In the genomic region with DNA sequence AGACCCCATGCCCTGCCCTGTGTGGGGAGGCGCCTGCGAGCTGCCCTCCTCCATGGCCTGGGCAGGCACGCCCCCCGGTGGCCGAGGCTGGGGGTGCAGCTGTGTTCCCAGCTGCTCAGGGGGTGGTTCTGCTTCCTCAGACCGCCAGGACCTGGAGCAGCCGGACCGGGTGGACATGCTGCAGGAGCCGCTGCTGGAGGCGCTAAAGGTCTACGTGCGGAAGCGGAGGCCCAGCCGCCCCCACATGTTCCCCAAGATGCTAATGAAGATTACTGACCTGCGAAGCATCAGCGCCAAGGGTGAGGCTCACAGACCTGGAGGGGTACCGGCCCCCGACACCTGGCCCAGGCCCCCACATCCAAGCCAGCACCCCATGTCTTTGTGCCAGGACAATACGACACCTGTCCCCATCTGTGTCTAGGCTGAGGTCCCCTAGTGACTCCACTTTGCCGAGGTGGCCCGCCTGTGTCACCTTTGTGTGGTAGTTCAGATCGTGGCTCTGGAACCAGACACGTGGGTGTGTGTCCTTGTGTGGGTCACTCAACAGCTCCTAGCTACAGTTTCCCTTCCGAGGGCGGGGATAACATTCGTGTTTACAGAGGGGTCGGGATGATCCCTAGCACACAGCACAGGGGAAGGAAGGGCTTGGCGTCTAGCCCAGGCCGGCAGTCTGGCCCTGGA, we compare ENCODE assay signal across 1 cellular context.
TF ChIP-seq lines count a peak whose summit lies in the region.

No MANE protein-coding gene starts in this region.

TF ChIP-seq in HepG2, 621 proteins besides CTCF, POLR2A, EP300 and RAD21 (continued from another document and continues in another):
- TF ChIP-seq ZNF230 (CRISPR knock-in tag; IDR thresholded peaks at IDR 0.05) (0 out of 2 replicates have a peak, but pooled peaks have one; percentile 74), ZFP62 (CRISPR knock-in tag; IDR thresholded peaks at IDR 0.05) (no peak), ZBTB7B (CRISPR knock-in tag; IDR thresholded peaks at IDR 0.05) (peak; percentile 84; the same call in 1 of the 2 replicates), SMAD9 (CRISPR knock-in tag; IDR thresholded peaks at IDR 0.05) (no peak), ZNF101 (CRISPR knock-in tag; IDR thresholded peaks at IDR 0.05; ENCODE audit: borderline replicate concordance, low read depth) (no peak), KLF13 (CRISPR knock-in tag; IDR thresholded peaks at IDR 0.05) (0 out of 2 replicates have a peak, but pooled peaks have one; percentile 64), SSRP1 (CRISPR knock-in tag; IDR thresholded peaks at IDR 0.05) (no peak), ZNF549 (CRISPR knock-in tag; IDR thresholded peaks at IDR 0.05) (no peak), KLF9 (CRISPR knock-in tag; IDR thresholded peaks at IDR 0.05; ENCODE audit: low read depth) (no peak), ZNF430 (CRISPR knock-in tag; IDR thresholded peaks at IDR 0.05) (no peak), ZNF776 (CRISPR knock-in tag; IDR thresholded peaks at IDR 0.05) (peak; percentile 73; the same call in 1 of the 2 replicates), ZNF879 (CRISPR knock-in tag; IDR thresholded peaks at IDR 0.05) (no peak), ZNF709 (CRISPR knock-in tag; IDR thresholded peaks at IDR 0.05) (0 out of 2 replicates have a peak, but pooled peaks have one; percentile 16), SRSF1 (optimal IDR thresholded peaks at IDR 0.05; ENCODE audit: low read depth, low read length) (no peak), ZNF574 (CRISPR knock-in tag; IDR thresholded peaks at IDR 0.05) (peak; percentile 36; the same call in 1 of the 2 replicates), ETV6 (CRISPR knock-in tag; conservative IDR thresholded peaks at IDR 0.05) (no peak), MEIS2 (CRISPR knock-in tag; IDR thresholded peaks at IDR 0.05) (no peak), IRX3 (CRISPR knock-in tag; IDR thresholded peaks at IDR 0.05; ENCODE audit: borderline replicate concordance, low read depth) (no peak), IKZF4 (CRISPR knock-in tag; IDR thresholded peaks at IDR 0.05; ENCODE audit: borderline replicate concordance, low read depth, not compliant biosample characterization) (peak; percentile 71), TEAD2 (CRISPR knock-in tag; IDR thresholded peaks at IDR 0.05) (no peak), HNRNPH1 (optimal IDR thresholded peaks at IDR 0.05; ENCODE audit: low read depth, low read length) (no peak), ZFP1 (CRISPR knock-in tag; IDR thresholded peaks at IDR 0.05) (no peak), PCBP1 (IDR thresholded peaks at IDR 0.05; ENCODE audit: borderline replicate concordance, low read depth, low read length) (no peak), ZNF44 (CRISPR knock-in tag; IDR thresholded peaks at IDR 0.05) (peak; percentile 50; the same call in 1 of the 2 replicates), ZC3H4 (CRISPR knock-in tag; IDR thresholded peaks at IDR 0.05; ENCODE audit: borderline replicate concordance) (no peak), XBP1 (CRISPR knock-in tag; IDR thresholded peaks at IDR 0.05) (no peak), ZNF678 (CRISPR knock-in tag; IDR thresholded peaks at IDR 0.05) (no peak), ZNF546 (CRISPR knock-in tag; conservative IDR thresholded peaks at IDR 0.05) (no peak), ZNF562 (CRISPR knock-in tag; IDR thresholded peaks at IDR 0.05; ENCODE audit: borderline replicate concordance) (no peak), ZFP36L2 (CRISPR knock-in tag; IDR thresholded peaks at IDR 0.05) (no peak), NFE2L2 (IDR thresholded peaks at IDR 0.05; ENCODE audit: low read length) (no peak), SMARCC2 (IDR thresholded peaks at IDR 0.05) (no peak), PITX1 (CRISPR knock-in tag; IDR thresholded peaks at IDR 0.05) (0 out of 2 replicates have a peak, but pooled peaks have one; percentile 19), ZNF563 (CRISPR knock-in tag; IDR thresholded peaks at IDR 0.05) (no peak; the same call in 1 of the 2 replicates), KDM5B (CRISPR knock-in tag; IDR thresholded peaks at IDR 0.05; ENCODE audit: borderline replicate concordance) (peak; percentile 67; the same call in 1 of the 2 replicates), ZNF3 (CRISPR knock-in tag; IDR thresholded peaks at IDR 0.05) (no peak), TSC22D2 (CRISPR knock-in tag; IDR thresholded peaks at IDR 0.05; ENCODE audit: borderline replicate concordance) (peak; percentile 64; the same call in 1 of the 2 replicates), SATB2 (CRISPR knock-in tag; IDR thresholded peaks at IDR 0.05) (no peak), CEBPG (CRISPR knock-in tag; IDR thresholded peaks at IDR 0.05) (peak; percentile 40; the same call in 1 of the 2 replicates), HIVEP1 (CRISPR knock-in tag; IDR thresholded peaks at IDR 0.05) (no peak), ZNF766 (CRISPR knock-in tag; IDR thresholded peaks at IDR 0.05; ENCODE audit: borderline replicate concordance) (no peak)
- TF ChIP-seq, protein P1, sequence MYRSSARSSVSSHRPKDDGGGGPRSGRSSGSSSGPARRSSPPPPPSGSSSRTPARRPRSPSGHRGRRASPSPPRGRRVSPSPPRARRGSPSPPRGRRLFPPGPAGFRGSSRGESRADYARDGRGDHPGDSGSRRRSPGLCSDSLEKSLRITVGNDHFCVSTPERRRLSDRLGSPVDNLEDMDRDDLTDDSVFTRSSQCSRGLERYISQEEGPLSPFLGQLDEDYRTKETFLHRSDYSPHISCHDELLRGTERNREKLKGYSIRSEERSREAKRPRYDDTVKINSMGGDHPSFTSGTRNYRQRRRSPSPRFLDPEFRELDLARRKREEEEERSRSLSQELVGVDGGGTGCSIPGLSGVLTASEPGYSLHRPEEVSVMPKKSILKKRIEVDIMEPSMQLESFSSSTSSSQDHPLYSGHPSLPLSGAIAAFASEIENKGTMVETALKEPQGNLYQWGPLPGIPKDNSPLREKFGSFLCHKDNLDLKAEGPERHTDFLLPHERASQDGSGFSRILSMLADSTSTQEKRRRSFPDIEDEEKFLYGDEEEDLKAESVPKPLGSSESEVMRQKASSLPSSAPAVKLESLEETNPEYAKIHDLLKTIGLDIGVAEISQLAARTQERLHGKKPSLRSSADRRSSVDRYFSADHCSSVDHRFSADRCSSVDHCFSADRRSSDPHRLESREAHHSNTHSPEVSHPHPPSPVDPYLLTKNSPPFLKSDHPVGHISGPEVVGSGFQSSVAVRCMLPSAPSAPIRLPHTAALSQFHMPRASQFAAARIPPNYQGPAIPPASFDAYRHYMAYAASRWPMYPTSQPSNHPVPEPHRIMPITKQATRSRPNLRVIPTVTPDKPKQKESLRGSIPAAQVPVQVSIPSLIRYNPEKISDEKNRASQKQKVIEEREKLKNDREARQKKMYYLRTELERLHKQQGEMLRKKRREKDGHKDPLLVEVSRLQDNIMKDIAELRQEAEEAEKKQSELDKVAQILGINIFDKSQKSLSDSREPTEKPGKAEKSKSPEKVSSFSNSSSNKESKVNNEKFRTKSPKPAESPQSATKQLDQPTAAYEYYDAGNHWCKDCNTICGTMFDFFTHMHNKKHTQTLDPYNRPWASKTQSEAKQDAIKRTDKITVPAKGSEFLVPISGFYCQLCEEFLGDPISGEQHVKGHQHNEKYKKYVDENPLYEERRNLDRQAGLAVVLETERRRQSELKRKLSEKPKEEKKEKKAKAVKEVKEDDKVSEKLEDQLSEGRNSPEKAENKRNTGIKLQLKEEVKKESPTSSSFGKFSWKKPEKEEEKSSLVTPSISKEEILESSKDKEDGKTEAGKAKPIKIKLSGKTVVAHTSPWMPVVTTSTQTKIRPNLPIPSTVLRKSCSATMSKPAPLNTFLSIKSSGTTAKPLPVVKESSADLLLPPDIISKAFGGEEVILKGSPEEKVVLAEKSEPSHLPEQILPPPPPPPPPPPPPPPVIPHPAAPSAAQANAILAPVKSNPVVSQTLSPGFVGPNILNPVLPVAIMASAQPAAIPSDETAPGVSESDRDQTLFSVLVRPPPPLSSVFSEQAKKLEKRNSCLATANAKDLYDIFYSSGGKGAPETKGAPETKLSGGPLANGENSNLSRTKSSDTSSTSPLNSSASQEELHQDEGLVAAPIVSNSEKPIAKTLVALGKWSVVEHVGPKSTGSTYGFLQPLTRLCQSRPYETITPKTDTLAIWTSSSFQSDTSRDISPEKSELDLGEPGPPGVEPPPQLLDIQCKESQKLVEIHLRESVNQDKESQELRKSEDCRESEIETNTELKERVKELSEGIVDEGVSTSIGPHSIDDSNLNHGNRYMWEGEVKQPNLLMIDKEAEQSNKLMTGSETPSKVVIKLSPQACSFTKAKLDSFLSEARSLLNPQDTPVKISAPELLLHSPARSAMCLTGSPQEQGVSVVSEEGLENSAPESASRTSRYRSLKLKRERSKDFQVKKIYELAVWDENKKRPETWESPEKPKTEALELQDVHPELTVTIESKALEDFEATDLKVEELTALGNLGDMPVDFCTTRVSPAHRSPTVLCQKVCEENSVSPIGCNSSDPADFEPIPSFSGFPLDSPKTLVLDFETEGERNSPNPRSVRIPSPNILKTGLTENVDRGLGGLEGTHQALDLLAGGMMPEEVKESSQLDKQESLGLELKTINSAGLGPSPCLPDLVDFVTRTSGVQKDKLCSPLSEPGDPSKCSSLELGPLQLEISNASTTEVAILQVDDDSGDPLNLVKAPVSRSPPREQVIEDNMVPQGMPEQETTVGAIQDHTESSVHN (CRISPR knock-in tag; IDR thresholded peaks at IDR 0.05): no peak
- TF ChIP-seq, protein P2, sequence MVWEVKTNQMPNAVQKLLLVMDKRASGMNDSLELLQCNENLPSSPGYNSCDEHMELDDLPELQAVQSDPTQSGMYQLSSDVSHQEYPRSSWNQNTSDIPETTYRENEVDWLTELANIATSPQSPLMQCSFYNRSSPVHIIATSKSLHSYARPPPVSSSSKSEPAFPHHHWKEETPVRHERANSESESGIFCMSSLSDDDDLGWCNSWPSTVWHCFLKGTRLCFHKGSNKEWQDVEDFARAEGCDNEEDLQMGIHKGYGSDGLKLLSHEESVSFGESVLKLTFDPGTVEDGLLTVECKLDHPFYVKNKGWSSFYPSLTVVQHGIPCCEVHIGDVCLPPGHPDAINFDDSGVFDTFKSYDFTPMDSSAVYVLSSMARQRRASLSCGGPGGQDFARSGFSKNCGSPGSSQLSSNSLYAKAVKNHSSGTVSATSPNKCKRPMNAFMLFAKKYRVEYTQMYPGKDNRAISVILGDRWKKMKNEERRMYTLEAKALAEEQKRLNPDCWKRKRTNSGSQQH (CRISPR knock-in tag; IDR thresholded peaks at IDR 0.05; ENCODE audit: low read depth): no peak
- TF ChIP-seq, protein P3, sequence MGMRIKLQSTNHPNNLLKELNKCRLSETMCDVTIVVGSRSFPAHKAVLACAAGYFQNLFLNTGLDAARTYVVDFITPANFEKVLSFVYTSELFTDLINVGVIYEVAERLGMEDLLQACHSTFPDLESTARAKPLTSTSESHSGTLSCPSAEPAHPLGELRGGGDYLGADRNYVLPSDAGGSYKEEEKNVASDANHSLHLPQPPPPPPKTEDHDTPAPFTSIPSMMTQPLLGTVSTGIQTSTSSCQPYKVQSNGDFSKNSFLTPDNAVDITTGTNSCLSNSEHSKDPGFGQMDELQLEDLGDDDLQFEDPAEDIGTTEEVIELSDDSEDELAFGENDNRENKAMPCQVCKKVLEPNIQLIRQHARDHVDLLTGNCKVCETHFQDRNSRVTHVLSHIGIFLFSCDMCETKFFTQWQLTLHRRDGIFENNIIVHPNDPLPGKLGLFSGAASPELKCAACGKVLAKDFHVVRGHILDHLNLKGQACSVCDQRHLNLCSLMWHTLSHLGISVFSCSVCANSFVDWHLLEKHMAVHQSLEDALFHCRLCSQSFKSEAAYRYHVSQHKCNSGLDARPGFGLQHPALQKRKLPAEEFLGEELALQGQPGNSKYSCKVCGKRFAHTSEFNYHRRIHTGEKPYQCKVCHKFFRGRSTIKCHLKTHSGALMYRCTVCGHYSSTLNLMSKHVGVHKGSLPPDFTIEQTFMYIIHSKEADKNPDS (CRISPR knock-in tag; IDR thresholded peaks at IDR 0.05): no peak
- TF ChIP-seq, protein P4, sequence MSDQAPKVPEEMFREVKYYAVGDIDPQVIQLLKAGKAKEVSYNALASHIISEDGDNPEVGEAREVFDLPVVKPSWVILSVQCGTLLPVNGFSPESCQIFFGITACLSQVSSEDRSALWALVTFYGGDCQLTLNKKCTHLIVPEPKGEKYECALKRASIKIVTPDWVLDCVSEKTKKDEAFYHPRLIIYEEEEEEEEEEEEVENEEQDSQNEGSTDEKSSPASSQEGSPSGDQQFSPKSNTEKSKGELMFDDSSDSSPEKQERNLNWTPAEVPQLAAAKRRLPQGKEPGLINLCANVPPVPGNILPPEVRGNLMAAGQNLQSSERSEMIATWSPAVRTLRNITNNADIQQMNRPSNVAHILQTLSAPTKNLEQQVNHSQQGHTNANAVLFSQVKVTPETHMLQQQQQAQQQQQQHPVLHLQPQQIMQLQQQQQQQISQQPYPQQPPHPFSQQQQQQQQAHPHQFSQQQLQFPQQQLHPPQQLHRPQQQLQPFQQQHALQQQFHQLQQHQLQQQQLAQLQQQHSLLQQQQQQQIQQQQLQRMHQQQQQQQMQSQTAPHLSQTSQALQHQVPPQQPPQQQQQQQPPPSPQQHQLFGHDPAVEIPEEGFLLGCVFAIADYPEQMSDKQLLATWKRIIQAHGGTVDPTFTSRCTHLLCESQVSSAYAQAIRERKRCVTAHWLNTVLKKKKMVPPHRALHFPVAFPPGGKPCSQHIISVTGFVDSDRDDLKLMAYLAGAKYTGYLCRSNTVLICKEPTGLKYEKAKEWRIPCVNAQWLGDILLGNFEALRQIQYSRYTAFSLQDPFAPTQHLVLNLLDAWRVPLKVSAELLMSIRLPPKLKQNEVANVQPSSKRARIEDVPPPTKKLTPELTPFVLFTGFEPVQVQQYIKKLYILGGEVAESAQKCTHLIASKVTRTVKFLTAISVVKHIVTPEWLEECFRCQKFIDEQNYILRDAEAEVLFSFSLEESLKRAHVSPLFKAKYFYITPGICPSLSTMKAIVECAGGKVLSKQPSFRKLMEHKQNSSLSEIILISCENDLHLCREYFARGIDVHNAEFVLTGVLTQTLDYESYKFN (CRISPR knock-in tag; conservative IDR thresholded peaks at IDR 0.05): no peak; the same call in 1 of the 2 replicates
